In genomic region chr1:28071813-28072212, GRCh38 we compare ENCODE assay signal across 19 cellular contexts.
"Had no signal": no experiment of that assay in that cellular context is flagged by ENCODE, and none has a peak within 500 bp of the region (broad histone marks: within the 10 kb centered on the region; RNA-seq: fewer than 3 reads in every experiment).

No MANE protein-coding gene starts in this region.

- ATAC-seq: activated CD8-positive, alpha-beta T cell treated with anti-CD3 and anti-CD28 coated beads, Interleukin-2, amount 10 ng/mL, durations not matched to agents 7 days and 5 days; left ventricle myocardium superior; natural killer cell had no signal

- H3K27ac ChIP-seq: epithelial cell of prostate had no signal

- DNase-seq: activated CD4-positive, alpha-beta T cell treated with anti-CD3 and anti-CD28 coated beads, Interleukin-2, amount 10 ng/mL, durations not matched to agents 24 days and 14 days; activated CD8-positive, alpha-beta memory T cell treated with anti-CD3 and anti-CD28 coated beads, Interleukin-2, amount 50 U/mL, for 4 hours; activated CD8-positive, alpha-beta T cell treated with anti-CD3 and anti-CD28 coated beads, Interleukin-2, amount 10 ng/mL, durations not matched to agents 7 days and 5 days; activated effector memory CD4-positive, alpha-beta T cell treated with anti-CD3 and anti-CD28 coated beads, Interleukin-2, amount 50 U/mL, for 16 hours; activated naive CD8-positive, alpha-beta T cell treated with anti-CD3 and anti-CD28 coated beads for 36 hours; activated T-cell treated with anti-CD3 and anti-CD28 coated beads, Interleukin-2, amount 50 U/mL, for 48 hours; amygdala; cerebellar nuclear complex; foreskin melanocyte; head of caudate nucleus; kidney glomerular epithelial cell; left ventricle myocardium superior; mesendoderm; natural killer cell; stimulated activated CD4-positive, alpha-beta T cell treated with anti-CD3 and anti-CD28 coated beads, Interleukin-15, amount 100 ng/mL, for 24 hours; stimulated activated CD4-positive, alpha-beta T cell treated with anti-CD3 and anti-CD28 coated beads, Interleukin-4, amount 100 ng/mL, for 1 hour; stimulated activated naive CD4-positive, alpha-beta T cell; trophoblast cell had no signal
